In the genomic region with DNA sequence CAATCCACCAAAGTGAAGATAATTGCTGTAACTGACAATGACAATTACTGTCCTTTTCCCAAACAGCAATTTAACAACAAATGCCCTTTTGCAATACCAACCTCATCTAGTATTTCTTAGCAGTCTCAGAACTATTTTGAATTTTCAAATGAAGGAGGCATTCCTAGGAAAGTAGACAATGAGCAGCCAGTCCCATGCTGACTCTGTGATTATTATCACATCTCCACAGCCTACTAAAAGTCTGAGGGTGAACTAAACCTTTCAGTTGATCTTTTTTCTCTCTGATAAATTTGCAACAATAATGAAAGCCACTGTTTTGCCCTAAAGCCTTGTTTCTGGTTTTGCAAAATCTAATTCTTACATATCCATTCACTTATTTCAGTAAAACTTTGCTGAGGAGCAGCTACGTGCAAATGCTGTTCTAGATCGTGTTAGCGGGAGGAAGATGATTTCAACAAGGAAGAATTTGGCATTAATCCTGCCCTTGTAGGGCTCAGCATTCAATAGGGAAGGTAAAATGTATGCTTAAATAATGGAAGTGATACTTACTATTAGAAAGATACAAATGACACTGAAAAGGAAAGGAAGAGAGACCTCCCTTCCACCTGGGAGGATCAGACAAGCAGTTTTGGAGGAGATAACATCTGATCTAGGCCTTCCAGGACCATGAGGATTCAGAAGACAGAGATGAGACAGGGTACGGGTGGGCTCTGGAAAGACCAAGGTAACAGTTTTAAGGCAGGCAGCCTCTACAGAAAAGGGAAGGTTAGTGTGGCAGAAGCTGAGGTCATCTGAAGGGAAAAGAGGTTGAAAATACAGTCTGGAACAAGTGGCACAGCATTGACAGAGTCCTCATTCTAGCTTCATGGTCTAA, we compare ENCODE assay signal across 1 cellular context.
TF ChIP-seq lines count a peak whose summit lies in the region.

No MANE protein-coding gene starts in this region.

TF ChIP-seq in GM12878, 131 proteins besides CTCF, POLR2A, EP300 and RAD21:
- TF ChIP-seq KLF5 (IDR thresholded peaks at IDR 0.05; ENCODE audit: partially characterized antibody) (no peak), RFX5 (IDR thresholded peaks at IDR 0.05; ENCODE audit: low read depth, low read length) (no peak)
